Comparison of ENCODE assay signal across 17 cellular contexts in the genomic region with DNA sequence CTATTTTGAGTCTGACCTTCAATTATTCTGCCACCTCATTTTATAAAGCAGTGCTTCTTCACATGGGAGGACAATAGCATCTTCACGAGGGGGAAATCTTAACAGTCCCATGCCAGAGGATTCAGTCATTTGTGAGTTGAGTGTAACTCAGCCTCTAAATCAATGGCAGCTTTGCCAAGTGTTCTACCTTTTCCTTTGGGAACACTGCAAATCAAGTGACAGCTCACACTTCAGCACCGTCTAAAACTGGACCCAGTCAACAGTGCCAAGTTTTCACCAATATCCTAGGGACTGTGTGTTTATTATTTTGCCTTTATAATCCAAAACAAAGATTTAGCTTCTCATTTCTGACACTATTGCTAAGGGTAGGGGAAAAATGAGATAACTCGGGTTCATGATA.
DNase-seq lines count a peak whose midpoint lies in the region; ATAC-seq and TF ChIP-seq lines count a peak whose summit lies in the region.
"Had no signal": no experiment of that assay in that cellular context is flagged by ENCODE, and none has a peak within 500 bp of the region (broad histone marks: within the 10 kb centered on the region; RNA-seq: fewer than 3 reads in every experiment).

No MANE protein-coding gene starts in this region.

- H3K9ac ChIP-seq in endodermal cell (ENCODE audit: extremely low read depth, low read length, poor library complexity, severe bottlenecking): no peak overlapping the region
- H3K9ac ChIP-seq in mesenchymal stem cell (ENCODE audit: low read length): no peak overlapping the region
- H3K9ac ChIP-seq in colonic mucosa (ENCODE audit: low read depth in 2 of 2, low read length in 2 of 2): no peak overlapping the region
- H3K9ac ChIP-seq: KMS-11 had no signal

- H2AFZ ChIP-seq in mesenchymal stem cell (ENCODE audit: low read depth, low read length): no peak overlapping the region

- no peak overlapping the region for H3K18ac ChIP-seq in mesenchymal stem cell (ENCODE audit: low read depth in 1 of 2, low read length in 2 of 2)

- H3K27ac Mint-ChIP-seq in endodermal cell: no peak overlapping the region
- H3K27ac Mint-ChIP-seq in CD8-positive, alpha-beta T cell: no peak overlapping the region
- H3K27ac Mint-ChIP-seq: CD4-positive, alpha-beta memory T cell had no signal

- H3K27ac ChIP-seq in endodermal cell (ENCODE audit: low read depth, low read length): peak overlapping the region; percentile 21
- peak overlapping the region; percentile 53 for H3K27ac ChIP-seq in mesenchymal stem cell (ENCODE audit: low read length, poor library complexity, severe bottlenecking)
- no peak overlapping the region for H3K27ac ChIP-seq in CD8-positive, alpha-beta T cell (ENCODE audit: low read depth, low read length)
- H3K27ac ChIP-seq in colonic mucosa: no peak overlapping the region
- H3K27ac ChIP-seq: KMS-11 had no signal

- no peak overlapping the region for H2BK12ac ChIP-seq in mesenchymal stem cell (ENCODE audit: low read length in 2 of 2)

- peaks cover 5% of the 10 kb centered on the region for H3K4me1 ChIP-seq in endodermal cell (ENCODE audit: control insufficient read depth, insufficient read depth, low read length)
- peaks cover 1% of the 10 kb centered on the region for H3K4me1 ChIP-seq in mesenchymal stem cell (ENCODE audit: control insufficient read depth, insufficient read depth, low read depth, low read length)
- H3K4me1 ChIP-seq in CD8-positive, alpha-beta T cell (ENCODE audit: insufficient read depth, low read length): no peaks in the 10 kb centered on the region
- H3K4me1 ChIP-seq in colonic mucosa: no peaks in the 10 kb centered on the region

- CTCF ChIA-PET in CD8-positive, alpha-beta T cell (lab: Charles Lee): no interaction called here

- no peak overlapping the region for H4K8ac ChIP-seq in mesenchymal stem cell (ENCODE audit: low read length)

- ATAC-seq in Right ventricle myocardium superior (ENCODE audit: poor library complexity) (peak; percentile 94), HG03439 (IDR thresholded peaks at IDR 0.05; ENCODE audit: unreplicated experiment) (no peak)
- ATAC-seq in CD8-positive, alpha-beta T cell: no peak
- ATAC-seq: HepG2 had no signal

- no peak overlapping the region for H3K14ac ChIP-seq in mesenchymal stem cell (ENCODE audit: low read length in 2 of 2)

- POLR2A ChIA-PET in CD8-positive, alpha-beta T cell (lab: Charles Lee): no interaction called here

- H2BK5ac ChIP-seq in mesenchymal stem cell (ENCODE audit: low read depth, low read length, poor library complexity, severe bottlenecking): peak overlapping the region; percentile 4

- no peak overlapping the region for H3K4me3 Mint-ChIP-seq in endodermal cell
- no peak overlapping the region for H3K4me3 Mint-ChIP-seq in CD8-positive, alpha-beta T cell
- H3K4me3 Mint-ChIP-seq: CD4-positive, alpha-beta memory T cell had no signal

- H2BK120ac ChIP-seq in mesenchymal stem cell (ENCODE audit: low read depth, low read length): no peak overlapping the region

- H3K27me3 ChIP-seq in endodermal cell (ENCODE audit: control insufficient read depth, insufficient read depth, low read length, poor library complexity, severe bottlenecking) (no peaks in the 10 kb centered on the region), mesenchymal stem cell (ENCODE audit: control insufficient read depth in 1 of 2, insufficient read depth in 1 of 2, low read length in 2 of 2) (no peaks in the 10 kb centered on the region), colonic mucosa (no peaks in the 10 kb centered on the region)
- no peaks in the 10 kb centered on the region for H3K27me3 ChIP-seq in CD8-positive, alpha-beta T cell (ENCODE audit: insufficient read depth, low read length)

- intact Hi-C loops in Right ventricle myocardium superior (cut with DNase I) (loop anchor here (10.0 kb wide), 1 partner anchor 133 kb away; a partner anchor contains a TSS), cardiac septum (cut with DNase I) (loop anchor here (10.0 kb wide), 2 partner anchors 133 to 257 kb away; a partner anchor contains a TSS), colonic mucosa (cut with DNase I) (no loop called here)
- intact Hi-C loops in CD8-positive, alpha-beta T cell (cut with DNase I, micrococcal nuclease): no loop called here

- H3K4me2 ChIP-seq in mesenchymal stem cell (ENCODE audit: low read length, poor library complexity, severe bottlenecking): no peak overlapping the region
- H3K4me2 ChIP-seq: KMS-11 had no signal

- no peaks in the 10 kb centered on the region for H3K36me3 ChIP-seq in endodermal cell (ENCODE audit: control insufficient read depth, insufficient read depth, low read length)
- H3K36me3 ChIP-seq in mesenchymal stem cell (ENCODE audit: control insufficient read depth in 1 of 2, insufficient read depth in 2 of 2, low read depth in 1 of 2, low read length in 2 of 2): no peaks in the 10 kb centered on the region
- no peaks in the 10 kb centered on the region for H3K36me3 ChIP-seq in CD8-positive, alpha-beta T cell (ENCODE audit: insufficient read depth, low read length)
- no peaks in the 10 kb centered on the region for H3K36me3 ChIP-seq in colonic mucosa

- 79% methylated on average over 3 of the region's 3 CpGs; no CpG with 5 or more reads in 1 of the 2 experiments for WGBS in endodermal cell (ENCODE audit: insufficient coverage in 1 of 2, insufficient read length in 1 of 2), 2 experiments
- 58% methylated on average over 1 of the region's 3 CpGs for WGBS in mesenchymal stem cell

- H3K79me1 ChIP-seq in mesenchymal stem cell (replicated peaks; ENCODE audit: low read length, poor library complexity, severe bottlenecking): peaks cover 4% of the 10 kb centered on the region

- H3K23ac ChIP-seq in mesenchymal stem cell (ENCODE audit: low read length in 2 of 2): no peak overlapping the region

- no peak for DNase-seq in Right ventricle myocardium superior
- no peak for DNase-seq in cardiac septum (ENCODE audit: low spot score)
- DNase-seq in endodermal cell: no peak
- no peak for DNase-seq in mesenchymal stem cell
- no peak for DNase-seq in UCSD-AML1 (lab: John Stamatoyannopoulos, UW; ENCODE audit: unreplicated experiment)
- no peak for DNase-seq in CD8-positive, alpha-beta T cell
- no peak for DNase-seq in colonic mucosa
- DNase-seq: CD4-positive, alpha-beta memory T cell; HCEC 1CT; NCI-H1092; NCI-H146; NCI-H2107; NCI-H526 treated with DMSO at 0.1 percent for 48 hours; SIG-M5 had no signal

- H3K4me1 Mint-ChIP-seq in endodermal cell: peaks cover 30% of the 10 kb centered on the region
- no peaks in the 10 kb centered on the region for H3K4me1 Mint-ChIP-seq in CD8-positive, alpha-beta T cell (ENCODE audit: low read depth)
- H3K4me1 Mint-ChIP-seq: CD4-positive, alpha-beta memory T cell had no signal

- no peak overlapping the region for H2BK15ac ChIP-seq in mesenchymal stem cell (ENCODE audit: low read depth, poor library complexity, severe bottlenecking)

- H3K9me3 ChIP-seq in endodermal cell (ENCODE audit: control insufficient read depth, low read length) (no peaks in the 10 kb centered on the region), mesenchymal stem cell (ENCODE audit: control insufficient read depth, low read length) (no peaks in the 10 kb centered on the region), colonic mucosa (no peaks in the 10 kb centered on the region)
- no peaks in the 10 kb centered on the region for H3K9me3 ChIP-seq in CD8-positive, alpha-beta T cell (ENCODE audit: low read length)

- no peak for TF ChIP-seq CTCF in endodermal cell (conservative IDR thresholded peaks at IDR 0.05)
- TF ChIP-seq CTCF in CD8-positive, alpha-beta T cell (IDR thresholded peaks at IDR 0.05): no peak
- no peak for TF ChIP-seq CTCF in colonic mucosa (IDR thresholded peaks at IDR 0.05)

- no peaks in the 10 kb centered on the region for H3K27me3 Mint-ChIP-seq in endodermal cell (ENCODE audit: insufficient read depth)
- no peaks in the 10 kb centered on the region for H3K27me3 Mint-ChIP-seq in CD8-positive, alpha-beta T cell (ENCODE audit: low read depth)
- H3K27me3 Mint-ChIP-seq: CD4-positive, alpha-beta memory T cell had no signal

- H3K4ac ChIP-seq in mesenchymal stem cell (ENCODE audit: low read depth in 1 of 2, low read length in 2 of 2): no peak overlapping the region

- H3K36me3 Mint-ChIP-seq in endodermal cell (ENCODE audit: low read depth): no peaks in the 10 kb centered on the region
- H3K36me3 Mint-ChIP-seq in CD8-positive, alpha-beta T cell: no peaks in the 10 kb centered on the region
- H3K36me3 Mint-ChIP-seq: CD4-positive, alpha-beta memory T cell had no signal

- peak overlapping the region; percentile 6 for H2AK5ac ChIP-seq in mesenchymal stem cell (ENCODE audit: low read length, severe bottlenecking)

- H3K4me3 ChIP-seq in endodermal cell (ENCODE audit: low read length) (no peak overlapping the region), mesenchymal stem cell (ENCODE audit: insufficient read depth in 1 of 2, low read depth in 1 of 2, low read length in 2 of 2) (no peak overlapping the region), colonic mucosa (no peak overlapping the region)
- no peak overlapping the region for H3K4me3 ChIP-seq in CD8-positive, alpha-beta T cell (ENCODE audit: low read depth, low read length)

- H3K9me3 Mint-ChIP-seq in endodermal cell: no peaks in the 10 kb centered on the region
- H3K9me3 Mint-ChIP-seq in CD8-positive, alpha-beta T cell: peaks cover 12% of the 10 kb centered on the region

- H4K91ac ChIP-seq in mesenchymal stem cell (ENCODE audit: low read length): no peak overlapping the region

Comparison
In these comparisons a context has a peak if more than half of its experiments do, and no peak if none do; other contexts are left out.
1. H3K27ac ChIP-seq: peak in endodermal cell (single experiment) and mesenchymal stem cell (single experiment); none in CD8-positive, alpha-beta T cell (single experiment) and colonic mucosa (single experiment).
2. intact Hi-C loops: an anchor here in Right ventricle myocardium superior (10.0 kb wide) and cardiac septum (10.0 kb wide); none called in CD8-positive, alpha-beta T cell and colonic mucosa.